8 cellular contexts compared by ENCODE assay signal in genomic region chr6:30515967-30516753, GRCh38. TPM values are rescaled to one million over a fixed set of nuclear protein-coding genes. Genes with fewer than 3 reads are reported as not detected.
DNase-seq lines count a peak whose midpoint lies in the region; ATAC-seq and TF ChIP-seq lines count a peak whose summit lies in the region.

No MANE protein-coding gene starts in this region.

- intact Hi-C loops in CD4-positive, alpha-beta T cell (cut with DNase I, micrococcal nuclease), result loop anchor here (1.0 to 2.0 kb wide), 3 partner anchors 17 to 40 kb away; partner anchors contain the start of genes HLA-E (in 2 of the 2) and GNL1 (in 1 of the 2)

- DNase-seq in CD4-positive, alpha-beta T cell, result peak; percentile 78 to 93 (median 84)
- DNase-seq in HL-60 (ENCODE audit: low read depth in 1 of 2, low spot score in 1 of 2), result peak; percentile 94 to 99
- DNase-seq in SHP77 (lab: John Stamatoyannopoulos, UW), result peak; percentile 26 to 56
- DNase-seq in activated gamma-delta T cell (lab: John Stamatoyannopoulos, UW), result peak; percentile 81
- DNase-seq in fibroblast of the aortic adventitia (ENCODE audit: low read depth), result peak; percentile 97
- peak; percentile 71 to 97 (median 91) for DNase-seq in naive thymus-derived CD8-positive, alpha-beta T cell
- peak; percentile 91 for DNase-seq in stimulated activated naive B cell treated with anti-CD40 and anti-IgM and Interleukin-4, amounts not matched to agents 10 μg/mL and 1 μg/mL and 100 μg/mL, for 72 hours

- CTCF ChIA-PET in CD4-positive, alpha-beta T cell (lab: Charles Lee), result interaction anchor here (0.7 to 2.1 kb wide), 8 partner anchors 12 to 214 kb away, joined by 4 to 12 read pairs (median 5); no protein-coding TSS in a partner anchor

- H3K27me3 ChIP-seq in CD4-positive, alpha-beta T cell (ENCODE audit: control insufficient read depth, insufficient read depth, low read length), result no peaks in the 10 kb centered on the region
- H3K27me3 ChIP-seq in HL-60 (ENCODE audit: insufficient read depth, poor library complexity, severe bottlenecking), result no peaks in the 10 kb centered on the region

- peak; percentile 84 for ATAC-seq in CD4-positive, alpha-beta T cell (ENCODE audit: poor library complexity)
- peak; percentile 73 for ATAC-seq in GM19438 (IDR thresholded peaks at IDR 0.05; ENCODE audit: low read depth, unreplicated experiment)
- peak; percentile 84 to 85 for ATAC-seq in naive thymus-derived CD8-positive, alpha-beta T cell
- ATAC-seq in stimulated activated naive B cell treated with anti-CD40 and anti-IgM and Interleukin-4, amounts not matched to agents 10 μg/mL and 1 μg/mL and 100 μg/mL, for 72 hours (replicated peaks), result peak; percentile 92

- peaks cover 68% of the 10 kb centered on the region for H3K4me1 Mint-ChIP-seq in CD4-positive, alpha-beta T cell (ENCODE audit: low read depth)
- H3K4me1 Mint-ChIP-seq in naive thymus-derived CD8-positive, alpha-beta T cell, result peaks cover 18 to 80% (median 65%) of the 10 kb centered on the region in 4 donors
- H3K4me1 Mint-ChIP-seq in stimulated activated naive B cell treated with anti-CD40 and anti-IgM and Interleukin-4, amounts not matched to agents 10 μg/mL and 1 μg/mL and 100 μg/mL, for 72 hours, result peaks cover 35 to 75% of the 10 kb centered on the region in 2 donors

- peak overlapping the region; percentile 29 for H3K4me3 ChIP-seq in HL-60 (replicated peaks; ENCODE audit: insufficient read depth, low read length)
- peak overlapping the region; percentile 69 for H3K4me3 ChIP-seq in fibroblast of the aortic adventitia (ENCODE audit: low read depth, low read length)

- no peaks in the 10 kb centered on the region for H3K9me3 ChIP-seq in CD4-positive, alpha-beta T cell (ENCODE audit: control insufficient read depth, low read length)

- H3K27ac Mint-ChIP-seq in CD4-positive, alpha-beta T cell, result peak overlapping the region; percentile 99
- peak overlapping the region; percentile 96 to 100 (median 99) for H3K27ac Mint-ChIP-seq in naive thymus-derived CD8-positive, alpha-beta T cell
- peak overlapping the region; percentile 95 for H3K27ac Mint-ChIP-seq in stimulated activated naive B cell treated with anti-CD40 and anti-IgM and Interleukin-4, amounts not matched to agents 10 μg/mL and 1 μg/mL and 100 μg/mL, for 72 hours

- peak overlapping the region; percentile 89 for H3K4me3 Mint-ChIP-seq in CD4-positive, alpha-beta T cell
- peak overlapping the region; percentile 70 to 94 (median 90) for H3K4me3 Mint-ChIP-seq in naive thymus-derived CD8-positive, alpha-beta T cell
- H3K4me3 Mint-ChIP-seq in stimulated activated naive B cell treated with anti-CD40 and anti-IgM and Interleukin-4, amounts not matched to agents 10 μg/mL and 1 μg/mL and 100 μg/mL, for 72 hours, result peak overlapping the region; percentile 85 to 86

- H3K36me3 Mint-ChIP-seq in CD4-positive, alpha-beta T cell (ENCODE audit: low read depth), result peaks cover 20% of the 10 kb centered on the region
- H3K36me3 Mint-ChIP-seq in naive thymus-derived CD8-positive, alpha-beta T cell, result peaks cover 0 to 15% (median 10%) of the 10 kb centered on the region in 3 donors
- peaks cover 6% of the 10 kb centered on the region in 2 donors for H3K36me3 Mint-ChIP-seq in stimulated activated naive B cell treated with anti-CD40 and anti-IgM and Interleukin-4, amounts not matched to agents 10 μg/mL and 1 μg/mL and 100 μg/mL, for 72 hours

- POLR2A ChIA-PET in CD4-positive, alpha-beta T cell (lab: Charles Lee), result interaction anchor here (0.6 to 9.1 kb wide), 19 partner anchors 9 to 318 kb away, joined by 3 to 226 read pairs (median 6); partner anchors contain the start of genes ABCF1 and TRIM39
- POLR2A ChIA-PET in naive thymus-derived CD8-positive, alpha-beta T cell (lab: Charles Lee), result interaction anchor here (0.6 to 11.7 kb wide), 23 partner anchors 7 to 272 kb away, joined by 3 to 210 read pairs (median 7); partner anchors contain the start of genes GNL1 and PRR3

- peak overlapping the region; percentile 92 for H3K27ac ChIP-seq in CD4-positive, alpha-beta T cell (ENCODE audit: low read depth, low read length)
- H3K27ac ChIP-seq in HL-60 (replicated peaks), result peak overlapping the region; percentile 97

- H3K27me3 Mint-ChIP-seq in CD4-positive, alpha-beta T cell, result no peaks in the 10 kb centered on the region
- no peaks in the 10 kb centered on the region for H3K27me3 Mint-ChIP-seq in naive thymus-derived CD8-positive, alpha-beta T cell
- no peaks in the 10 kb centered on the region for H3K27me3 Mint-ChIP-seq in stimulated activated naive B cell treated with anti-CD40 and anti-IgM and Interleukin-4, amounts not matched to agents 10 μg/mL and 1 μg/mL and 100 μg/mL, for 72 hours

- no peak for TF ChIP-seq CTCF in CD4-positive, alpha-beta T cell (IDR thresholded peaks at IDR 0.05)
- TF ChIP-seq CTCF in HL-60 (IDR thresholded peaks at IDR 0.05; ENCODE audit: insufficient read depth, low read length) (no peak), fibroblast of the aortic adventitia (IDR thresholded peaks at IDR 0.05; ENCODE audit: insufficient read depth, low read length) (no peak)

- H3K9me3 Mint-ChIP-seq in CD4-positive, alpha-beta T cell, result peaks cover 4% of the 10 kb centered on the region
- peaks cover 0 to 33% (median 4%) of the 10 kb centered on the region in 9 donors for H3K9me3 Mint-ChIP-seq in naive thymus-derived CD8-positive, alpha-beta T cell
- peaks cover 0 to 3% of the 10 kb centered on the region in 2 donors for H3K9me3 Mint-ChIP-seq in stimulated activated naive B cell treated with anti-CD40 and anti-IgM and Interleukin-4, amounts not matched to agents 10 μg/mL and 1 μg/mL and 100 μg/mL, for 72 hours

RNA-seq across cellular contexts. Expression of gene HLA-E, which starts 26.9 kb away (rescaled TPM):
- total RNA-seq in CD4-positive, alpha-beta T cell, result 1,000 to 10,000 TPM; 1,136 to 1,173 TPM
- total RNA-seq in fibroblast of the aortic adventitia (ENCODE audit: low replicate concordance), result 115 and 227 TPM in 2 replicates
- 1,000 to 10,000 TPM; 1,291 to 1,305 TPM for total RNA-seq in naive thymus-derived CD8-positive, alpha-beta T cell
- polyA plus RNA-seq in naive thymus-derived CD8-positive, alpha-beta T cell, result 1,000 to 10,000 TPM; 2,699 to 2,977 (median 2,826) TPM

RNA-seq across cellular contexts. Expression of gene GNL1, which starts 40.1 kb away (rescaled TPM):
- 100 to 1,000 TPM; 145 to 151 TPM for total RNA-seq in CD4-positive, alpha-beta T cell
- total RNA-seq in fibroblast of the aortic adventitia (ENCODE audit: low replicate concordance), result 41.1 and 45.1 TPM in 2 replicates
- 10 to 100 TPM; 78.0 to 80.7 TPM for total RNA-seq in naive thymus-derived CD8-positive, alpha-beta T cell
- polyA plus RNA-seq in naive thymus-derived CD8-positive, alpha-beta T cell, result 10 to 100 TPM; 24.7 to 34.1 (median 28.7) TPM

RNA-seq across cellular contexts. Expression of gene PRR3, which starts 40.9 kb away (rescaled TPM):
- 10 to 100 TPM; 10.3 to 13.2 TPM for total RNA-seq in CD4-positive, alpha-beta T cell
- 2.3 and 11.0 TPM in 2 replicates for total RNA-seq in fibroblast of the aortic adventitia (ENCODE audit: low replicate concordance)
- total RNA-seq in naive thymus-derived CD8-positive, alpha-beta T cell, result 10 to 100 TPM; 28.4 to 28.9 TPM
- 10 to 100 TPM in 1 of 3 donors, 1 to 10 TPM in 2; 7.9 to 12.7 (median 8.6) TPM for polyA plus RNA-seq in naive thymus-derived CD8-positive, alpha-beta T cell

RNA-seq across cellular contexts. Expression of gene ABCF1, which starts 55.1 kb away (rescaled TPM):
- 10 to 100 TPM; 86.1 to 88.0 TPM for total RNA-seq in CD4-positive, alpha-beta T cell
- total RNA-seq in fibroblast of the aortic adventitia (ENCODE audit: low replicate concordance), result 33.0 and 43.2 TPM in 2 replicates
- total RNA-seq in naive thymus-derived CD8-positive, alpha-beta T cell, result 10 to 100 TPM; 68.6 to 71.3 TPM
- polyA plus RNA-seq in naive thymus-derived CD8-positive, alpha-beta T cell, result 10 to 100 TPM; 19.1 to 43.1 (median 30.5) TPM

Comparison
In these comparisons a context has a peak if more than half of its experiments do, and no peak if none do; other contexts are left out.
1. Peak in every context shown above with its lines: DNase-seq, ATAC-seq, H3K4me3 ChIP-seq and H3K27ac ChIP-seq.
2. DNase-seq: peak in every context shown above with its lines; median percentile 97 in fibroblast of the aortic adventitia; 96 in HL-60; 91 in naive thymus-derived CD8-positive, alpha-beta T cell; 91 in stimulated activated naive B cell treated with anti-CD40 and anti-IgM and Interleukin-4, amounts not matched to agents 10 μg/mL and 1 μg/mL and 100 μg/mL, for 72 hours; 84 in CD4-positive, alpha-beta T cell; 81 in activated gamma-delta T cell; 41 in SHP77.